20 cellular contexts compared by ENCODE assay signal in genomic region chr13:63336549-63336948, GRCh38.
DNase-seq lines count a peak whose midpoint lies in the region; ATAC-seq and TF ChIP-seq lines count a peak whose summit lies in the region.
"Had no signal": no experiment of that assay in that cellular context is flagged by ENCODE, and none has a peak within 500 bp of the region (broad histone marks: within the 10 kb centered on the region; RNA-seq: fewer than 3 reads in every experiment).

No MANE protein-coding gene starts in this region.

- no peaks in the 10 kb centered on the region for H4K20me1 ChIP-seq in DND-41 (ENCODE audit: insufficient read depth, low read length)
- H4K20me1 ChIP-seq: BLaER1 had no signal

- H3K27ac Mint-ChIP-seq in chondrocyte (ENCODE audit: unreplicated experiment), result no peak overlapping the region
- H3K27ac Mint-ChIP-seq: CD14-positive monocyte; CD4-positive, alpha-beta memory T cell; CD4-positive, CD25-positive, alpha-beta regulatory T cell; CD8-positive, alpha-beta memory T cell had no signal

- H3K9ac ChIP-seq in DND-41 (ENCODE audit: low read depth, low read length), result no peak overlapping the region
- H3K9ac ChIP-seq: BLaER1 had no signal

- H3K27me3 Mint-ChIP-seq in chondrocyte (ENCODE audit: low read depth), result no peaks in the 10 kb centered on the region
- H3K27me3 Mint-ChIP-seq: CD4-positive, alpha-beta memory T cell; CD4-positive, CD25-positive, alpha-beta regulatory T cell; CD8-positive, alpha-beta memory T cell had no signal

- no peaks in the 10 kb centered on the region for H3K4me1 Mint-ChIP-seq in chondrocyte (ENCODE audit: low read depth)
- H3K4me1 Mint-ChIP-seq: CD14-positive monocyte; CD4-positive, alpha-beta memory T cell; CD8-positive, alpha-beta memory T cell had no signal

- no peak for TF ChIP-seq CTCF in DND-41 (IDR thresholded peaks at IDR 0.05; ENCODE audit: borderline replicate concordance, extremely low read depth, low read length, poor library complexity, severe bottlenecking)
- TF ChIP-seq CTCF in chondrocyte (IDR thresholded peaks at IDR 0.05), result no peak

- ATAC-seq in DND-41 (ENCODE audit: insufficient read depth, low read depth), result peak; percentile 67

- no peak overlapping the region for H3K4me3 Mint-ChIP-seq in chondrocyte (ENCODE audit: unreplicated experiment)
- H3K4me3 Mint-ChIP-seq: CD14-positive monocyte; CD4-positive, alpha-beta memory T cell; CD4-positive, CD25-positive, alpha-beta regulatory T cell; CD8-positive, alpha-beta memory T cell had no signal

- no peak overlapping the region for H3K4me2 ChIP-seq in DND-41 (ENCODE audit: insufficient read depth, low read length)
- H3K4me2 ChIP-seq: BLaER1 had no signal

- H3K4me1 ChIP-seq in DND-41 (ENCODE audit: insufficient read depth, low read length), result peaks cover 28% of the 10 kb centered on the region
- H3K4me1 ChIP-seq: BE2C, BLaER1 had no signal

- peaks cover 2% of the 10 kb centered on the region for H3K36me3 Mint-ChIP-seq in chondrocyte (ENCODE audit: low read depth)
- H3K36me3 Mint-ChIP-seq: CD14-positive monocyte; CD4-positive, alpha-beta memory T cell; CD4-positive, CD25-positive, alpha-beta regulatory T cell had no signal

- no peaks in the 10 kb centered on the region for H3K79me2 ChIP-seq in DND-41 (ENCODE audit: insufficient read depth, low read length)

- H3K9me3 ChIP-seq in DND-41 (ENCODE audit: insufficient read depth, low read length, severe bottlenecking), result no peaks in the 10 kb centered on the region
- H3K9me3 ChIP-seq: BE2C, BLaER1 had no signal

- no peak overlapping the region; the same call in 1 of the 2 replicates for H3K27ac ChIP-seq in DND-41 (ENCODE audit: low read length)
- H3K27ac ChIP-seq: BLaER1 had no signal

- H3K36me3 ChIP-seq in DND-41 (ENCODE audit: insufficient read depth, low read length), result no peaks in the 10 kb centered on the region
- H3K36me3 ChIP-seq: BE2C, BLaER1 had no signal

- no peak overlapping the region for H3K4me3 ChIP-seq in DND-41 (ENCODE audit: low read depth in 1 of 2, low read length in 2 of 2)
- H3K4me3 ChIP-seq in Jurkat, Clone E6-1 (ENCODE audit: low read length), result no peak overlapping the region
- H3K4me3 ChIP-seq: BLaER1 had no signal

- no peak overlapping the region for H2AFZ ChIP-seq in DND-41 (ENCODE audit: low read depth, low read length)

- peaks cover 20% of the 10 kb centered on the region for H3K9me3 Mint-ChIP-seq in chondrocyte (ENCODE audit: low read depth)

- no peaks in the 10 kb centered on the region for H3K27me3 ChIP-seq in DND-41 (ENCODE audit: insufficient read depth, low read length, poor library complexity)
- H3K27me3 ChIP-seq: BE2C, BLaER1 had no signal

- intact Hi-C loops in posterior vena cava (cut with DNase I), result no loop called here

- DNase-seq in DND-41, result peak; percentile 76
- DNase-seq in Jurkat, Clone E6-1 (ENCODE audit: low read depth, low spot score), result peak; percentile 16
- DNase-seq in chondrocyte (ENCODE audit: low spot score), result peak; percentile 21
- no peak for DNase-seq in posterior vena cava (ENCODE audit: low spot score)
- DNase-seq in cortex of kidney (lab: John Stamatoyannopoulos, UW), result no peak
- DNase-seq: 8988T; ACHN; BE2C; C1 segment of cervical spinal cord; CD4-positive, alpha-beta memory T cell; CD4-positive, CD25-positive, alpha-beta regulatory T cell; COR-L47; DMS 273 treated with DMSO at 0.1 percent for 48 hours; DMS153; DMS53; DMS79; GF-D8 had no signal

Comparison
In these comparisons a context has a peak if more than half of its experiments do, and no peak if none do; other contexts are left out.
1. DNase-seq: peak in DND-41 (single experiment), Jurkat, Clone E6-1 (single experiment) and chondrocyte (single experiment); none in posterior vena cava (single experiment) and cortex of kidney (single experiment).